ENCODE assay signal across 6 cellular contexts in the genomic region with DNA sequence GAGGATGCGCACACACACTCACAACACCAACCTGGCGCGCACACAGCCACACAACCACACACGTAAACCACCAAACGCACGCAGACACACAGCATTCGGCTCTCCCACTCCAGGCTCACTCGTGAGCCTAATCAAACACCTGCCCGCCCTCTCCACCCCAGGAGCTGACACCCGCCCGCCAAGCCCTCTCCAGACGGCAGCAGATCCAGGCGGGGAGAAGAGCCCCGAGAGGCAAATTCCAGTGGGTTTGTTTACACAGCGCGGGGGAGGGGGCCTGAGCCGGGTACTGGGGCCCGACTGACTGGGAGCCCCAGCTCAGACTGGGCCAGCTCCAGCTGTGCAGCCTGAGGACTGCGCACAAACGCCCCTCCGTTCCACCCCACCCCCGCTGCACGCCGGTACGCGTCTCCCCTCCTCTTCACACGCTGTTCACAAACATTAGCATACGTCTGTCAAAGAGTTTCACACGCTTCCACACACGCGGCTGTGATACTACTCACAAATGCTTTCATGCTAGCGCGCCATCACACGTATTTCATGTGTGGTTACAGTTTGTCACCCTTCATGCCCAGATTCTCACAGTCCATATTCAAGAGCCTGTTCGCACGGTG. TPM values are rescaled to one million over a fixed set of nuclear protein-coding genes. Genes with fewer than 3 reads are reported as not detected.
DNase-seq lines count a peak whose midpoint lies in the region; ATAC-seq lines count a peak whose summit lies in the region.

No MANE protein-coding gene starts in this region.

- DNase-seq in COR-L47 (lab: John Stamatoyannopoulos, UW) (peak; percentile 32), NCI-H82 (lab: John Stamatoyannopoulos, UW) (peak; percentile 88), cerebellar cortex (ENCODE audit: low spot score) (peak; percentile 56), posterior vena cava (ENCODE audit: low spot score) (no peak)
- peak in 8 of 10 donors; percentile 26 to 72 (median 36) for DNase-seq in naive thymus-derived CD8-positive, alpha-beta T cell

- no peaks in the 10 kb centered on the region for H3K9me3 Mint-ChIP-seq in naive thymus-derived CD8-positive, alpha-beta T cell

- peak overlapping the region in 9 of 10 donors; percentile 15 to 91 (median 74) for H3K27ac Mint-ChIP-seq in naive thymus-derived CD8-positive, alpha-beta T cell

- peak; percentile 59 to 71 for ATAC-seq in naive thymus-derived CD8-positive, alpha-beta T cell
- no peak for ATAC-seq in HG03280 (IDR thresholded peaks at IDR 0.05; ENCODE audit: unreplicated experiment)

- peaks cover 0 to 14% (median 2%) of the 10 kb centered on the region in 5 donors for H3K27me3 Mint-ChIP-seq in naive thymus-derived CD8-positive, alpha-beta T cell

- H3K36me3 Mint-ChIP-seq in naive thymus-derived CD8-positive, alpha-beta T cell = peaks cover 0 to under 1% (median 0%) of the 10 kb centered on the region in 3 donors

- H3K4me3 Mint-ChIP-seq in naive thymus-derived CD8-positive, alpha-beta T cell = peak overlapping the region; percentile 84 to 97 (median 90)

- intact Hi-C loops in posterior vena cava (cut with DNase I) = loop anchor here in 1 of 2 donors (5.0 kb wide), 1 partner anchor 34 kb away; no protein-coding TSS in a partner anchor

- H3K4me1 Mint-ChIP-seq in naive thymus-derived CD8-positive, alpha-beta T cell = peaks cover 26 to 43% (median 41%) of the 10 kb centered on the region in 4 donors

- POLR2A ChIA-PET in naive thymus-derived CD8-positive, alpha-beta T cell (lab: Charles Lee) = interaction anchor here (0.5 to 3.1 kb wide), 3 partner anchors 9 to 132 kb away, joined by 4 to 10 read pairs (median 6); a partner anchor contains a TSS

RNA-seq across cellular contexts. Expression of a gene that starts 1.1 kb away (rescaled TPM):
- 1 to 10 TPM; 8.5 to 8.6 TPM for total RNA-seq in naive thymus-derived CD8-positive, alpha-beta T cell
- 10 to 100 TPM in 1 of 3 donors, 1 to 10 TPM in 2; 2.9 to 12.0 (median 7.7) TPM for polyA plus RNA-seq in naive thymus-derived CD8-positive, alpha-beta T cell
- total RNA-seq in posterior vena cava = 10 to 100 TPM; 12.6 to 13.2 TPM

RNA-seq across cellular contexts. Expression of a gene that starts 9.1 kb away (rescaled TPM):
- total RNA-seq in naive thymus-derived CD8-positive, alpha-beta T cell = 10 to 100 TPM; 26.7 to 26.9 TPM
- polyA plus RNA-seq in naive thymus-derived CD8-positive, alpha-beta T cell = 10 to 100 TPM; 50.3 to 72.7 (median 62.3) TPM
- total RNA-seq in posterior vena cava = 10 to 100 TPM; 24.5 TPM

RNA-seq across cellular contexts. Expression of a gene that starts 13.7 kb away (rescaled TPM):
- 10 to 100 TPM; 45.2 to 59.8 TPM for total RNA-seq in naive thymus-derived CD8-positive, alpha-beta T cell
- polyA plus RNA-seq in naive thymus-derived CD8-positive, alpha-beta T cell = 100 to 1,000 TPM; 103 to 159 (median 159) TPM
- total RNA-seq in posterior vena cava = 10 to 100 TPM; 53.1 to 75.2 TPM

RNA-seq across cellular contexts. Expression of a gene that starts 46.5 kb away (rescaled TPM):
- total RNA-seq in naive thymus-derived CD8-positive, alpha-beta T cell = 100 to 1,000 TPM; 148 to 152 TPM
- 100 to 1,000 TPM; 453 to 495 (median 490) TPM for polyA plus RNA-seq in naive thymus-derived CD8-positive, alpha-beta T cell
- 100 to 1,000 TPM; 145 to 146 TPM for total RNA-seq in posterior vena cava

RNA-seq across cellular contexts. Expression of a gene that starts 47.0 kb away (rescaled TPM):
- total RNA-seq in naive thymus-derived CD8-positive, alpha-beta T cell = 1 to 10 TPM; 4.0 to 4.1 TPM
- under 1 TPM; 0.40 to 0.92 (median 0.60) TPM for polyA plus RNA-seq in naive thymus-derived CD8-positive, alpha-beta T cell
- total RNA-seq in posterior vena cava = 1 to 10 TPM; 1.3 to 2.1 TPM
